Comparison of ENCODE assay signal across 1 cellular context in genomic region chr6:13373488-13373886, GRCh38.
TF ChIP-seq lines count a peak whose summit lies in the region.

No MANE protein-coding gene starts in this region.

TF ChIP-seq in GM12878, 131 proteins besides CTCF, POLR2A, EP300 and RAD21 (continued from another document):
- TF ChIP-seq CBX3 (IDR thresholded peaks at IDR 0.05; ENCODE audit: borderline replicate concordance, low read depth) (no peak), STAT3 (IDR thresholded peaks at IDR 0.05; ENCODE audit: low read depth, low read length) (no peak), RBBP5 (conservative IDR thresholded peaks at IDR 0.05) (no peak)
